Comparison of ENCODE assay signal across 10 cellular contexts in genomic region chr2:43184339-43184895, GRCh38. TPM values are rescaled to one million over a fixed set of nuclear protein-coding genes. Genes with fewer than 3 reads are reported as not detected.
DNase-seq lines count a peak whose midpoint lies in the region; ATAC-seq lines count a peak whose summit lies in the region.
"Had no signal": no experiment of that assay in that cellular context is flagged by ENCODE, and none has a peak within 500 bp of the region (broad histone marks: within the 10 kb centered on the region; RNA-seq: fewer than 3 reads in every experiment).

No MANE protein-coding gene starts in this region.

- H3K4me1 Mint-ChIP-seq in activated T-cell treated with anti-CD3 and anti-CD28 coated beads, Interleukin-2, amount 50 U/mL, for 24 hours (ENCODE audit: low read depth): peaks cover 60% of the 10 kb centered on the region
- peaks cover 12 to 23% of the 10 kb centered on the region in 2 donors for H3K4me1 Mint-ChIP-seq in immature natural killer cell

- no peaks in the 10 kb centered on the region for H3K27me3 Mint-ChIP-seq in activated T-cell treated with anti-CD3 and anti-CD28 coated beads, Interleukin-2, amount 50 U/mL, for 24 hours
- peaks cover 0 to 1% (median 0%) of the 10 kb centered on the region in 3 donors for H3K27me3 Mint-ChIP-seq in immature natural killer cell (ENCODE audit: low read depth in 3 of 3)

- H3K9me3 Mint-ChIP-seq in activated T-cell treated with anti-CD3 and anti-CD28 coated beads, Interleukin-2, amount 50 U/mL, for 24 hours: no peaks in the 10 kb centered on the region
- H3K9me3 Mint-ChIP-seq in immature natural killer cell: peaks cover 0 to 2% (median 0%) of the 10 kb centered on the region in 6 donors

- no peaks in the 10 kb centered on the region for H3K36me3 Mint-ChIP-seq in activated T-cell treated with anti-CD3 and anti-CD28 coated beads, Interleukin-2, amount 50 U/mL, for 24 hours (ENCODE audit: low read depth)
- H3K36me3 Mint-ChIP-seq in immature natural killer cell: peaks cover 0 to 8% (median 0%) of the 10 kb centered on the region in 3 donors

- ATAC-seq in HG02973 (IDR thresholded peaks at IDR 0.05; ENCODE audit: unreplicated experiment) (no peak), GM18907 (IDR thresholded peaks at IDR 0.05; ENCODE audit: unreplicated experiment) (no peak)
- ATAC-seq: upper lobe of right lung had no signal

- H3K4me3 Mint-ChIP-seq in activated T-cell treated with anti-CD3 and anti-CD28 coated beads, Interleukin-2, amount 50 U/mL, for 24 hours: no peak overlapping the region
- H3K4me3 Mint-ChIP-seq in immature natural killer cell: no peak overlapping the region

- peak; percentile 60 for DNase-seq in activated T-cell treated with anti-CD3 and anti-CD28 coated beads, Interleukin-2, amount 50 U/mL, for 24 hours
- no peak for DNase-seq in activated T-cell treated with anti-CD3 and anti-CD28 coated beads for 4 hours
- DNase-seq in activated T-helper 1 cell treated with Interleukin-2 at 50 U/mL for 16 hours (ENCODE audit: low read depth): peak; percentile 38
- peak in 1 of 3 donors; percentile 23 for DNase-seq in immature natural killer cell
- peak; percentile 59 for DNase-seq in stromal cell of bone marrow (ENCODE audit: low read depth)
- no peak for DNase-seq in OCI-M1 (lab: John Stamatoyannopoulos, UW)
- DNase-seq: NCI-H187 treated with DMSO at 0.1 percent for 48 hours, upper lobe of right lung had no signal

- H3K27ac Mint-ChIP-seq in activated T-cell treated with anti-CD3 and anti-CD28 coated beads, Interleukin-2, amount 50 U/mL, for 24 hours: peak overlapping the region; percentile 86
- peak overlapping the region in 5 of 6 donors; percentile 40 to 87 (median 63) for H3K27ac Mint-ChIP-seq in immature natural killer cell

RNA-seq across cellular contexts. Expression of gene ZFP36L2, which starts 42.0 kb away (rescaled TPM):
- polyA plus RNA-seq in immature natural killer cell: 100 to 1,000 TPM; 166 to 431 (median 274) TPM

Comparison
In these comparisons a context has a peak if more than half of its experiments do, and no peak if none do; other contexts are left out.
1. DNase-seq: peak in activated T-cell treated with anti-CD3 and anti-CD28 coated beads, Interleukin-2, amount 50 U/mL, for 24 hours (single experiment), activated T-helper 1 cell treated with Interleukin-2 at 50 U/mL for 16 hours (single experiment) and stromal cell of bone marrow (single experiment); none in activated T-cell treated with anti-CD3 and anti-CD28 coated beads for 4 hours (single experiment) and OCI-M1 (single experiment).